12 cellular contexts compared by ENCODE assay signal in the genomic region with DNA sequence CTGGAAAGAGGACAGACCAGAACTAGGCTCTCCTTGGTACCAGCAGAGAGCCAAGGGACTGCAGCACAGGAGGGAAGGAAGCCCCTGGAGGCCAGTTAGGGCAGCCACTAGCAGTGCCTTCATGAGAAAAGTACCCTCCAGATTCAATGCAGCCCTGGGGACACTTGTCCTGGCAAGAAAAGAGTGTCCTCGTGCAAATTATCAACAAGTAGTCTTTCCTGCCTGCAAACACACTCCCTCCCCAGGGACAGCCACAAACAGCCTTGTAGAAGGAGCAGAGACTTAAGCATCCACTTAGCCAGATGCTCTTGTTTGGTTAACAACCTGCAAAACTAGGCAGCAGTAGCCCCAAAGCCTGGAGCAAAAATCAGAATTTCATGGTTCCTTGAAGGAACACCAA. TPM values are rescaled to one million over a fixed set of nuclear protein-coding genes. Genes with fewer than 3 reads are reported as not detected.
DNase-seq lines count a peak whose midpoint lies in the region; ATAC-seq and TF ChIP-seq lines count a peak whose summit lies in the region.
"Had no signal": no experiment of that assay in that cellular context is flagged by ENCODE, and none has a peak within 500 bp of the region (broad histone marks: within the 10 kb centered on the region; RNA-seq: fewer than 3 reads in every experiment).

No MANE protein-coding gene starts in this region.

- H3K36me3 ChIP-seq in Panc1 (ENCODE audit: control insufficient read depth, insufficient read depth, low read length), result no peaks in the 10 kb centered on the region

- no TSS peak for BruUV-seq in Panc1 (replicated peaks; lab: Mats Ljungman, UMichigan)

- in situ Hi-C loops in Panc1 (cut with HindIII; ENCODE audit: low pct_unique_long_range_greater_than_20kb, low sequenced_read_pairs), result no loop called here

- no peaks in the 10 kb centered on the region for H3K36me3 Mint-ChIP-seq in glutamatergic neuron (ENCODE audit: unreplicated experiment)
- no peaks in the 10 kb centered on the region for H3K36me3 Mint-ChIP-seq in type B pancreatic cell

- H3K9me3 ChIP-seq in Panc1 (ENCODE audit: control insufficient read depth, insufficient read depth, low read depth, low read length), result no peaks in the 10 kb centered on the region

- intact Hi-C loops in Panc1 (cut with micrococcal nuclease; ENCODE audit: unreplicated experiment), result no loop called here

- peaks cover 3% of the 10 kb centered on the region for H3K9me3 Mint-ChIP-seq in glutamatergic neuron (ENCODE audit: unreplicated experiment)
- H3K9me3 Mint-ChIP-seq in type B pancreatic cell, result no peaks in the 10 kb centered on the region

- peaks cover 33% of the 10 kb centered on the region for H3K4me1 ChIP-seq in Panc1 (ENCODE audit: control insufficient read depth, insufficient read depth, low read length)

- peaks cover 2% of the 10 kb centered on the region for H3K27me3 Mint-ChIP-seq in glutamatergic neuron (ENCODE audit: unreplicated experiment)
- H3K27me3 Mint-ChIP-seq in type B pancreatic cell, result no peaks in the 10 kb centered on the region

- no peak overlapping the region for H3K4me3 ChIP-seq in Panc1 (ENCODE audit: low read depth in 2 of 2, low read length in 2 of 2)

- peaks cover 9% of the 10 kb centered on the region for H3K4me1 Mint-ChIP-seq in glutamatergic neuron (ENCODE audit: low read depth, unreplicated experiment)
- no peaks in the 10 kb centered on the region for H3K4me1 Mint-ChIP-seq in type B pancreatic cell (ENCODE audit: unreplicated experiment)

- H3K27ac ChIP-seq in Panc1 (ENCODE audit: low read length), result peak overlapping the region; percentile 64

- TF ChIP-seq CTCF in Panc1 (IDR thresholded peaks at IDR 0.05) (no peak), glutamatergic neuron (IDR thresholded peaks at IDR 0.05; ENCODE audit: partially characterized antibody, unreplicated experiment) (no peak), type B pancreatic cell (conservative IDR thresholded peaks at IDR 0.05) (peak; percentile 24), omental fat pad (IDR thresholded peaks at IDR 0.05) (no peak)

- peak; percentile 33 for ATAC-seq in Panc1
- no peak for ATAC-seq in GM21723 (IDR thresholded peaks at IDR 0.05; ENCODE audit: unreplicated experiment)
- no peak for ATAC-seq in omental fat pad (ENCODE audit: low FRiP score)
- no peak for ATAC-seq in HG02973 (IDR thresholded peaks at IDR 0.05; ENCODE audit: unreplicated experiment)

- CTCF ChIA-PET in Panc1 (lab: Charles Lee), result no interaction called here

- POLR2A ChIA-PET in Panc1 (lab: Charles Lee), result no interaction called here

- peak overlapping the region; percentile 28 for H3K4me3 Mint-ChIP-seq in glutamatergic neuron (ENCODE audit: unreplicated experiment)
- H3K4me3 Mint-ChIP-seq in type B pancreatic cell, result no peak overlapping the region

- DNase-seq in NCI-H82 (lab: John Stamatoyannopoulos, UW) (peak; percentile 49), NCI-H82 treated with DMSO at 0.1 percent for 48 hours (lab: John Stamatoyannopoulos, UW; ENCODE audit: unreplicated experiment) (no peak), Panc1 (ENCODE audit: low read depth, low spot score) (no peak), glutamatergic neuron (peak; percentile 60), type B pancreatic cell (ENCODE audit: extremely low spot score, unreplicated experiment) (no peak), omental fat pad (ENCODE audit: low spot score) (no peak)
- DNase-seq: activated CD8-positive, alpha-beta memory T cell treated with anti-CD3 and anti-CD28 coated beads, Interleukin-2, amount 50 U/mL, for 4 hours; AML-193; anterior cingulate cortex; foreskin melanocyte had no signal

- no peak overlapping the region for H3K27ac Mint-ChIP-seq in glutamatergic neuron (ENCODE audit: unreplicated experiment)
- no peak overlapping the region for H3K27ac Mint-ChIP-seq in type B pancreatic cell

- H3K27me3 ChIP-seq in Panc1 (ENCODE audit: control insufficient read depth, insufficient read depth, low read length), result no peaks in the 10 kb centered on the region

RNA-seq across cellular contexts. Expression of gene CENPV, which starts 24.3 kb away (rescaled TPM):
- total RNA-seq in Panc1 (2021; ENCODE audit: unreplicated experiment) (64.6 TPM), glutamatergic neuron (ENCODE audit: unreplicated experiment) (178 TPM), type B pancreatic cell (ENCODE audit: low replicate concordance) (42.9 and 152 TPM in 2 replicates), omental fat pad (10 to 100 TPM; 16.1 to 29.1 (median 23.5) TPM)
- polyA plus RNA-seq in Panc1 (2012; ENCODE audit: insufficient read length), result 43.9 TPM

RNA-seq across cellular contexts. Expression of gene UBB, which starts 51.9 kb away (rescaled TPM):
- total RNA-seq in Panc1 (2021; ENCODE audit: unreplicated experiment) (1,654 TPM), glutamatergic neuron (ENCODE audit: unreplicated experiment) (1,286 TPM), type B pancreatic cell (ENCODE audit: low replicate concordance) (1,306 and 1,802 TPM in 2 replicates), omental fat pad (1,000 to 10,000 TPM in 1 of 4 donors, 100 to 1,000 TPM in 3; 679 to 1,195 (median 826) TPM)
- 2,068 TPM for polyA plus RNA-seq in Panc1 (2012; ENCODE audit: insufficient read length)

Comparison
In these comparisons a context has a peak if more than half of its experiments do, and no peak if none do; other contexts are left out.
1. DNase-seq: peak in NCI-H82 (single experiment) and glutamatergic neuron (single experiment); none in NCI-H82 treated with DMSO at 0.1 percent for 48 hours (single experiment), Panc1 (single experiment), type B pancreatic cell (single experiment) and omental fat pad (single experiment).